In genomic region chrX:20363003-20363674, GRCh38 we compare ENCODE assay signal across 11 cellular contexts.
DNase-seq lines count a peak whose midpoint lies in the region; ATAC-seq and TF ChIP-seq lines count a peak whose summit lies in the region.
"Had no signal": no experiment of that assay in that cellular context is flagged by ENCODE, and none has a peak within 500 bp of the region (broad histone marks: within the 10 kb centered on the region; RNA-seq: fewer than 3 reads in every experiment).

No MANE protein-coding gene starts in this region.

- H3K36me3 ChIP-seq in breast epithelium (no peaks in the 10 kb centered on the region), mammary epithelial cell (ENCODE audit: insufficient read depth, low read length) (no peaks in the 10 kb centered on the region), mucosa of stomach (ENCODE audit: control insufficient read depth, insufficient read depth, low read length) (no peaks in the 10 kb centered on the region), vagina (no peaks in the 10 kb centered on the region)
- H3K36me3 ChIP-seq: BE2C had no signal

- no peaks in the 10 kb centered on the region for H3K79me2 ChIP-seq in mammary epithelial cell (ENCODE audit: insufficient read depth, low read length)

- H4K20me1 ChIP-seq in mammary epithelial cell (ENCODE audit: insufficient read depth, low read length): no peaks in the 10 kb centered on the region

- H3K4me3 Mint-ChIP-seq in activated T-cell treated with anti-CD3 and anti-CD28 coated beads, Interleukin-2, amount 50 U/mL, for 24 hours: no peak overlapping the region
- H3K4me3 Mint-ChIP-seq: neural crest cell had no signal

- H3K9ac ChIP-seq in mammary epithelial cell (ENCODE audit: insufficient read depth, low read length) (no peak overlapping the region), mucosa of stomach (ENCODE audit: low read length) (peak overlapping the region; percentile 49)

- H3K9me3 Mint-ChIP-seq in activated T-cell treated with anti-CD3 and anti-CD28 coated beads, Interleukin-2, amount 50 U/mL, for 24 hours: no peaks in the 10 kb centered on the region

- H3K27ac ChIP-seq in breast epithelium (peak overlapping the region; percentile 69 to 71), mammary epithelial cell (ENCODE audit: insufficient read depth, low read depth, low read length) (no peak overlapping the region), vagina (peak overlapping the region; percentile 39)

- no peaks in the 10 kb centered on the region for H3K36me3 Mint-ChIP-seq in activated T-cell treated with anti-CD3 and anti-CD28 coated beads, Interleukin-2, amount 50 U/mL, for 24 hours (ENCODE audit: low read depth)

- intact Hi-C loops in breast epithelium (cut with DNase I; ENCODE audit: low total_unique reads) (no loop called here), mammary epithelial cell (cut with micrococcal nuclease) (no loop called here), vagina (cut with DNase I) (no loop called here)

- H3K4me1 ChIP-seq in breast epithelium (no peaks in the 10 kb centered on the region), mammary epithelial cell (ENCODE audit: insufficient read depth, low read length) (peaks cover 3% of the 10 kb centered on the region), mucosa of stomach (ENCODE audit: control insufficient read depth, insufficient read depth, low read length) (peaks cover 17% of the 10 kb centered on the region), vagina (peaks cover 12% of the 10 kb centered on the region)
- H3K4me1 ChIP-seq: BE2C had no signal

- H3K27me3 ChIP-seq in breast epithelium (peaks cover 0 to 20% of the 10 kb centered on the region in 2 donors), mammary epithelial cell (ENCODE audit: insufficient read depth, low read length) (no peaks in the 10 kb centered on the region), mucosa of stomach (ENCODE audit: control insufficient read depth, insufficient read depth, low read length) (no peaks in the 10 kb centered on the region), vagina (no peaks in the 10 kb centered on the region)
- H3K27me3 ChIP-seq: BE2C had no signal

- ATAC-seq in GM21825 (IDR thresholded peaks at IDR 0.05; ENCODE audit: unreplicated experiment) (no peak), HG03469 (IDR thresholded peaks at IDR 0.05; ENCODE audit: unreplicated experiment) (no peak)

- H3K4me3 ChIP-seq in breast epithelium (no peak overlapping the region), mammary epithelial cell (replicated peaks in 1 of 3; ENCODE audit: insufficient read depth in 1 of 3, low read depth in 2 of 3, low read length in 3 of 3) (no peak overlapping the region), epithelial cell of esophagus (ENCODE audit: low read length) (no peak overlapping the region), mucosa of stomach (ENCODE audit: low read length) (no peak overlapping the region), vagina (no peak overlapping the region)

- H3K27ac Mint-ChIP-seq in activated T-cell treated with anti-CD3 and anti-CD28 coated beads, Interleukin-2, amount 50 U/mL, for 24 hours: no peak overlapping the region

- H2AFZ ChIP-seq in mammary epithelial cell (ENCODE audit: low read depth, low read length): no peak overlapping the region

- H3K9me3 ChIP-seq in breast epithelium (no peaks in the 10 kb centered on the region), mammary epithelial cell (replicated peaks; ENCODE audit: insufficient read depth, low read length) (no peaks in the 10 kb centered on the region), mucosa of stomach (ENCODE audit: control insufficient read depth, low read length) (no peaks in the 10 kb centered on the region), vagina (no peaks in the 10 kb centered on the region)
- H3K9me3 ChIP-seq: BE2C had no signal

- BruUV-seq in mammary epithelial cell (replicated peaks; lab: Mats Ljungman, UMichigan): no TSS peak

- CTCF ChIA-PET in mammary epithelial cell (lab: Charles Lee; ENCODE audit: low non-redundant PET): no interaction called here

- no peak for DNase-seq in breast epithelium (ENCODE audit: low spot score in 2 of 2)
- DNase-seq in mammary epithelial cell: no peak
- peak; percentile 18 for DNase-seq in epithelial cell of esophagus (ENCODE audit: low read depth)
- DNase-seq in vagina (ENCODE audit: extremely low spot score in 2 of 2): no peak
- DNase-seq in activated T-cell treated with anti-CD3 and anti-CD28 coated beads, Interleukin-2, amount 50 U/mL, for 24 hours: no peak
- DNase-seq: amniotic stem cell, BE2C had no signal

- no peak for TF ChIP-seq CTCF in breast epithelium (IDR thresholded peaks at IDR 0.05)
- no peak for TF ChIP-seq CTCF in mammary epithelial cell (conservative IDR thresholded peaks at IDR 0.05 in 1 of 2, IDR thresholded peaks at IDR 0.05 in 1 of 2; ENCODE audit: extremely low read depth in 1 of 2, insufficient read depth in 1 of 2, low read depth in 1 of 2, low read length in 2 of 2)
- TF ChIP-seq CTCF in epithelial cell of esophagus (IDR thresholded peaks at IDR 0.05; ENCODE audit: insufficient read depth, low read depth, low read length, missing control alignments): no peak
- TF ChIP-seq CTCF in vagina (IDR thresholded peaks at IDR 0.05): no peak

- peaks cover 18% of the 10 kb centered on the region for H3K27me3 Mint-ChIP-seq in activated T-cell treated with anti-CD3 and anti-CD28 coated beads, Interleukin-2, amount 50 U/mL, for 24 hours

- H3K4me1 Mint-ChIP-seq in activated T-cell treated with anti-CD3 and anti-CD28 coated beads, Interleukin-2, amount 50 U/mL, for 24 hours (ENCODE audit: low read depth): no peaks in the 10 kb centered on the region

- in situ Hi-C loops in mammary epithelial cell (cut with MboI; ENCODE audit: low sequenced_read_pairs in 2 of 2): no loop called here

- dilution Hi-C loops in mammary epithelial cell (cut with HindIII; ENCODE audit: low sequenced_read_pairs): no loop called here

- H3K4me2 ChIP-seq in mammary epithelial cell (ENCODE audit: insufficient read depth, low read depth, low read length): no peak overlapping the region

- TF ChIP-seq POLR2A in breast epithelium (IDR thresholded peaks at IDR 0.05) (no peak), vagina (IDR thresholded peaks at IDR 0.05) (no peak)

- WGBS in mammary epithelial cell (ENCODE audit: low coverage, missing lambda C conversion rate): 84% methylated on average over 14 of the region's 14 CpGs
